Comparison of ENCODE assay signal across 8 cellular contexts in genomic region chr10:21532694-21533576, GRCh38. TPM values are rescaled to one million over a fixed set of nuclear protein-coding genes. Genes with fewer than 3 reads are reported as not detected.
DNase-seq lines count a peak whose midpoint lies in the region; ATAC-seq and TF ChIP-seq lines count a peak whose summit lies in the region.

No MANE protein-coding gene starts in this region.

- TF ChIP-seq CTCF in activated CD8-positive, alpha-beta T cell treated with anti-CD3 and anti-CD28 coated beads for 36 hours (IDR thresholded peaks at IDR 0.05) = peak; percentile 35

- CTCF ChIA-PET in activated CD8-positive, alpha-beta T cell treated with anti-CD3 and anti-CD28 coated beads for 36 hours (lab: Charles Lee) = interaction anchor here (1.0 to 1.2 kb wide), 3 partner anchors 34 to 178 kb away, joined by 3 to 4 read pairs (median 3); no protein-coding TSS in a partner anchor

- H3K9me3 Mint-ChIP-seq in activated T-cell treated with anti-CD3 and anti-CD28 coated beads, Interleukin-2, amount 50 U/mL, for 72 hours = no peaks in the 10 kb centered on the region
- H3K9me3 Mint-ChIP-seq in activated CD8-positive, alpha-beta T cell treated with anti-CD3 and anti-CD28 coated beads for 36 hours = no peaks in the 10 kb centered on the region

- peaks cover 19% of the 10 kb centered on the region for H3K4me1 Mint-ChIP-seq in activated T-cell treated with anti-CD3 and anti-CD28 coated beads, Interleukin-2, amount 50 U/mL, for 72 hours (ENCODE audit: low read depth)
- peaks cover 31% of the 10 kb centered on the region for H3K4me1 Mint-ChIP-seq in activated CD8-positive, alpha-beta T cell treated with anti-CD3 and anti-CD28 coated beads for 36 hours (ENCODE audit: low read depth)

- peak overlapping the region; percentile 88 to 95 for H3K4me3 Mint-ChIP-seq in activated T-cell treated with anti-CD3 and anti-CD28 coated beads, Interleukin-2, amount 50 U/mL, for 72 hours
- H3K4me3 Mint-ChIP-seq in activated CD8-positive, alpha-beta T cell treated with anti-CD3 and anti-CD28 coated beads for 36 hours = peak overlapping the region; percentile 85

- POLR2A ChIA-PET in activated CD8-positive, alpha-beta T cell treated with anti-CD3 and anti-CD28 coated beads for 36 hours (lab: Charles Lee) = interaction anchor here (1.0 to 1.4 kb wide), 3 partner anchors 11 to 35 kb away, joined by 3 to 4 read pairs (median 3); no protein-coding TSS in a partner anchor

- peak overlapping the region; percentile 82 for H3K27ac Mint-ChIP-seq in activated T-cell treated with anti-CD3 and anti-CD28 coated beads, Interleukin-2, amount 50 U/mL, for 72 hours
- H3K27ac Mint-ChIP-seq in activated CD8-positive, alpha-beta T cell treated with anti-CD3 and anti-CD28 coated beads for 36 hours = peak overlapping the region; percentile 95

- H3K27me3 ChIP-seq in iPS-20b (ENCODE audit: insufficient read depth, low read length) = no peaks in the 10 kb centered on the region

- H3K4me3 ChIP-seq in iPS-20b (ENCODE audit: low read length) = peak overlapping the region; percentile 81

- H3K27ac ChIP-seq in iPS-20b (ENCODE audit: low read length) (peak overlapping the region; percentile 91), substantia nigra (ENCODE audit: low read depth, low read length, poor library complexity, severe bottlenecking) (peak overlapping the region; percentile 96)

- peak overlapping the region; percentile 93 for H3K9ac ChIP-seq in iPS-20b (ENCODE audit: low read depth, low read length)

- DNase-seq in activated T-cell treated with anti-CD3 and anti-CD28 coated beads, Interleukin-2, amount 50 U/mL, for 72 hours = no peak
- DNase-seq in activated T-cell treated with anti-CD3 and anti-CD28 coated beads, Interleukin-2, amount 50 U/mL, for 48 hours = no peak
- no peak for DNase-seq in activated CD8-positive, alpha-beta T cell treated with anti-CD3 and anti-CD28 coated beads for 36 hours
- DNase-seq in substantia nigra (lab: John Stamatoyannopoulos, UW) = no peak
- DNase-seq in NCI-H2196 (lab: John Stamatoyannopoulos, UW; ENCODE audit: unreplicated experiment) = no peak
- DNase-seq in stimulated activated CD4-positive, alpha-beta T cell treated with anti-CD3 and anti-CD28 coated beads, Interleukin-4, amount 100 ng/mL, for 1 hour = no peak

- peaks cover 18% of the 10 kb centered on the region for H3K36me3 ChIP-seq in iPS-20b (ENCODE audit: insufficient read depth, low read depth, low read length)

- H3K9me3 ChIP-seq in iPS-20b (ENCODE audit: insufficient read depth, low read depth, low read length) = no peaks in the 10 kb centered on the region

- intact Hi-C loops in activated CD8-positive, alpha-beta T cell treated with anti-CD3 and anti-CD28 coated beads for 36 hours (cut with micrococcal nuclease) = loop anchor here (5.0 kb wide), 1 partner anchor 36 kb away; no protein-coding TSS in a partner anchor

- peak in 1 of 2 donors; percentile 1 for ATAC-seq in activated T-cell treated with anti-CD3 and anti-CD28 coated beads, Interleukin-2, amount 50 U/mL, for 72 hours (replicated peaks in 1 of 2)
- ATAC-seq in HG02943 (IDR thresholded peaks at IDR 0.05; ENCODE audit: low read depth, unreplicated experiment) = peak; percentile 12
- ATAC-seq in activated CD8-positive, alpha-beta T cell treated with anti-CD3 and anti-CD28 coated beads for 36 hours = peak; percentile 1

- H3K36me3 Mint-ChIP-seq in activated T-cell treated with anti-CD3 and anti-CD28 coated beads, Interleukin-2, amount 50 U/mL, for 72 hours (ENCODE audit: insufficient read depth in 2 of 2) = peaks cover 3 to 6% of the 10 kb centered on the region in 2 donors
- peaks cover 13% of the 10 kb centered on the region for H3K36me3 Mint-ChIP-seq in activated CD8-positive, alpha-beta T cell treated with anti-CD3 and anti-CD28 coated beads for 36 hours (ENCODE audit: low read depth)

- H3K4me1 ChIP-seq in iPS-20b (ENCODE audit: insufficient read depth, low read length) = peaks cover 42% of the 10 kb centered on the region

- no peaks in the 10 kb centered on the region for H3K27me3 Mint-ChIP-seq in activated T-cell treated with anti-CD3 and anti-CD28 coated beads, Interleukin-2, amount 50 U/mL, for 72 hours (ENCODE audit: low read depth)
- peaks cover 3% of the 10 kb centered on the region for H3K27me3 Mint-ChIP-seq in activated CD8-positive, alpha-beta T cell treated with anti-CD3 and anti-CD28 coated beads for 36 hours

RNA-seq across cellular contexts. Expression of gene MLLT10, which starts 1.1 kb away (rescaled TPM):
- total RNA-seq in activated T-cell treated with anti-CD3 and anti-CD28 coated beads, Interleukin-2, amount 50 U/mL, for 72 hours = 10 to 100 TPM; 45.4 to 46.0 TPM
- total RNA-seq in activated CD8-positive, alpha-beta T cell treated with anti-CD3 and anti-CD28 coated beads for 36 hours = 10 to 100 TPM; 33.9 to 36.4 TPM

RNA-seq across cellular contexts. Expression of gene SKIDA1, which starts 7.5 kb away (rescaled TPM):
- under 1 TPM; 0.23 to 0.41 TPM for total RNA-seq in activated T-cell treated with anti-CD3 and anti-CD28 coated beads, Interleukin-2, amount 50 U/mL, for 72 hours
- total RNA-seq in activated CD8-positive, alpha-beta T cell treated with anti-CD3 and anti-CD28 coated beads for 36 hours = under 1 TPM; 0.11 to 0.36 TPM
